In the genomic region with DNA sequence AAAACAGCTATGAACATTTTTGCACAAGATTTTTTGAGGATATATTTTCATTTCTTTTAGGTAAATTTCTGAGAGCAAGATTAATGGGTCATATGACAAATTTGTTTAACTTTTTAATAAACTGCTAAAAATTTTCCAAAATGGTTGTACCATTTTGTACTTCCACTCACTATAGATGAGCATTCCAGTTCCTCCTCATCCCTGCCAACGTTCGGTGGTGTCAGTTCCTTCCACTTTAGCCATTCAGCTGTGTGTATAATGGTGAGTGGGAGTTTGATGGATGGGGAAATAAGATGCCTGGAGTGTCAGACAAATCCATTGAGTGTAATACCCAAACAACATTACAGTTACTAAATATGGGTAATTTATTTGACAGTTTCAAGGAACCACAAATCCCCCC, we compare ENCODE assay signal across 25 cellular contexts.
"Had no signal": no experiment of that assay in that cellular context is flagged by ENCODE, and none has a peak within 500 bp of the region (broad histone marks: within the 10 kb centered on the region; RNA-seq: fewer than 3 reads in every experiment).

No MANE protein-coding gene starts in this region.

- H3K4me1 ChIP-seq: adrenal gland had no signal

- H3K27ac ChIP-seq: adrenal gland, SJCRH30 had no signal

- ATAC-seq: activated CD4-positive, CD25-positive, alpha-beta regulatory T cell treated with anti-CD3 and anti-CD28 coated beads, Interleukin-2, amount 50 U/mL, for 24 hours; activated CD8-positive, alpha-beta T cell treated with anti-CD3 and anti-CD28 coated beads, Interleukin-2, amount 10 ng/mL, durations not matched to agents 7 days and 5 days; K562; Panc1 had no signal

- H3K4me2 ChIP-seq: SK-N-SH had no signal

- H3K27me3 ChIP-seq: adrenal gland, SJCRH30 had no signal

- H3K4me3 Mint-ChIP-seq: activated CD8-positive, alpha-beta T cell treated with anti-CD3 and anti-CD28 coated beads, Interleukin-2, amount 10 ng/mL, durations not matched to agents 7 days and 5 days; activated naive CD8-positive, alpha-beta T cell treated with anti-CD3 and anti-CD28 coated beads, Interleukin-2, amount 10 ng/mL, durations not matched to agents 7 days and 5 days; central memory CD8-positive, alpha-beta T cell had no signal

- H3K9ac ChIP-seq: SK-N-SH had no signal

- H3K9me2 ChIP-seq: SK-N-SH had no signal

- FAIRE-seq: bronchial epithelial cell, K562 had no signal

- DNase-seq: activated CD4-positive, alpha-beta T cell treated with anti-CD3 and anti-CD28 coated beads for 48 hours; activated CD4-positive, alpha-beta T cell treated with anti-CD3 and anti-CD28 coated beads, Interleukin-2, amount 50 U/mL, for 4 hours; activated CD8-positive, alpha-beta memory T cell treated with anti-CD3 and anti-CD28 coated beads, Interleukin-2, amount 50 U/mL, for 48 hours; activated CD8-positive, alpha-beta T cell treated with anti-CD3 and anti-CD28 coated beads, Interleukin-2, amount 10 ng/mL, durations not matched to agents 7 days and 5 days; activated naive CD4-positive, alpha-beta T cell treated with anti-CD3 and anti-CD28 coated beads, Interleukin-2, amount 50 U/mL, for 16 hours; activated naive CD8-positive, alpha-beta T cell treated with anti-CD3 and anti-CD28 coated beads, Interleukin-2, amount 10 ng/mL, durations not matched to agents 7 days and 5 days; activated T-cell treated with anti-CD3 and anti-CD28 coated beads, Interleukin-2, amount 50 U/mL, for 1 hour; adrenal gland; aorta; Kasumi-1; NCI-H1092 treated with DMSO at 0.1 percent for 48 hours; NCI-H1417 treated with DMSO at 0.1 percent for 48 hours; NCI-H187; NCI-H2081; NCI-H510A treated with DMSO at 0.1 percent for 48 hours; Right ventricle myocardium superior; RPMI8226; SJCRH30; SK-N-SH; T-helper 1 cell had no signal

- H3K9me3 Mint-ChIP-seq: activated naive CD8-positive, alpha-beta T cell treated with anti-CD3 and anti-CD28 coated beads, Interleukin-2, amount 10 ng/mL, durations not matched to agents 7 days and 5 days had no signal

- H3K9me3 ChIP-seq: adrenal gland, SJCRH30 had no signal

- H3K36me3 ChIP-seq: adrenal gland, SJCRH30 had no signal

- H3K27me3 Mint-ChIP-seq: activated naive CD8-positive, alpha-beta T cell treated with anti-CD3 and anti-CD28 coated beads, Interleukin-2, amount 10 ng/mL, durations not matched to agents 7 days and 5 days; central memory CD8-positive, alpha-beta T cell had no signal

- H3K27ac Mint-ChIP-seq: activated CD8-positive, alpha-beta T cell treated with anti-CD3 and anti-CD28 coated beads, Interleukin-2, amount 10 ng/mL, durations not matched to agents 7 days and 5 days; activated naive CD8-positive, alpha-beta T cell treated with anti-CD3 and anti-CD28 coated beads, Interleukin-2, amount 10 ng/mL, durations not matched to agents 7 days and 5 days had no signal

- H3K4me3 ChIP-seq: adrenal gland, K562, SJCRH30 had no signal
